ENCODE assay signal across 8 cellular contexts in genomic region chr22:35400335-35400680, GRCh38. TPM values are rescaled to one million over a fixed set of nuclear protein-coding genes. Genes with fewer than 3 reads are reported as not detected.
DNase-seq lines count a peak whose midpoint lies in the region; ATAC-seq, FAIRE-seq and TF ChIP-seq lines count a peak whose summit lies in the region.

No MANE protein-coding gene starts in this region.

- H3K4me1 Mint-ChIP-seq in activated T-cell treated with anti-CD3 and anti-CD28 coated beads, Interleukin-2, amount 50 U/mL, for 4 hours (ENCODE audit: low read depth), result peaks cover 23% of the 10 kb centered on the region

- no peak for FAIRE-seq in K562 (lab: Jason Lieb, UNC)

- H3K27me3 Mint-ChIP-seq in activated T-cell treated with anti-CD3 and anti-CD28 coated beads, Interleukin-2, amount 50 U/mL, for 4 hours (ENCODE audit: low read depth), result no peaks in the 10 kb centered on the region

- peak overlapping the region; percentile 74; the same call in 1 of the 2 replicates for H2AFZ ChIP-seq in Karpas-422 (ENCODE audit: low read length)
- H2AFZ ChIP-seq in K562 (ENCODE audit: low read depth, low read length), result peak overlapping the region; percentile 76

- TF ChIP-seq POLR2A in K562 (conservative IDR thresholded peaks at IDR 0.05), result no peak
- no peak for TF ChIP-seq POLR2A in right lobe of liver (IDR thresholded peaks at IDR 0.05)

- no peaks in the 10 kb centered on the region for H3K9me1 ChIP-seq in K562 (ENCODE audit: control insufficient read depth, insufficient read depth, low read length)

- 2% methylated on average over 27 of the region's 29 CpGs for WGBS in K562 (ENCODE audit: insufficient coverage, low coverage, missing lambda C conversion rate)
- 0% methylated on average over 4 of the region's 29 CpGs for WGBS in right lobe of liver (ENCODE audit: insufficient coverage, low coverage, low lambda C conversion rate, missing lambda C conversion rate)

- H3K4me3 ChIP-seq in Karpas-422 (ENCODE audit: low read length) (peak overlapping the region; percentile 96), K562 (peak overlapping the region; percentile 92), right lobe of liver (peak overlapping the region; percentile 47 to 74 (median 54))

- H4K20me1 ChIP-seq in Karpas-422 (ENCODE audit: insufficient read depth, low read depth, low read length), result no peaks in the 10 kb centered on the region
- no peaks in the 10 kb centered on the region for H4K20me1 ChIP-seq in K562 (replicated peaks; ENCODE audit: control insufficient read depth, insufficient read depth, low read length)

- POLR2A ChIA-PET in K562 (lab: Yijun Ruan, JAX), result interaction anchor here (3.1 kb wide), 1 partner anchor 18 kb away, joined by 11 read pairs; no protein-coding TSS in a partner anchor

- TF ChIP-seq RAD21 in K562 (CRISPR knock-in tag; conservative IDR thresholded peaks at IDR 0.05 in 1 of 2, IDR thresholded peaks at IDR 0.05 in 1 of 2), result no peak

- H3K9me3 ChIP-seq in Karpas-422 (ENCODE audit: low read length), result no peaks in the 10 kb centered on the region
- H3K9me3 ChIP-seq in K562 (replicated peaks; ENCODE audit: control insufficient read depth, insufficient read depth, low read depth, low read length), result no peaks in the 10 kb centered on the region
- no peaks in the 10 kb centered on the region for H3K9me3 ChIP-seq in right lobe of liver

- H3K4me1 ChIP-seq in Karpas-422 (ENCODE audit: low read length) (peaks cover 35% of the 10 kb centered on the region), K562 (replicated peaks in 1 of 2; ENCODE audit: control insufficient read depth in 2 of 2, insufficient read depth in 2 of 2, low read length in 2 of 2) (peaks cover 9 to 30% of the 10 kb centered on the region in 2 experiments; a peak in 4 of 5 replicates), right lobe of liver (peaks cover 0 to 27% (median 14%) of the 10 kb centered on the region in 4 donors)

- H3K27me3 ChIP-seq in Karpas-422 (ENCODE audit: low read length) (no peaks in the 10 kb centered on the region), K562 (ENCODE audit: control insufficient read depth in 2 of 2, insufficient read depth in 2 of 2, low read length in 2 of 2) (no peaks in the 10 kb centered on the region), right lobe of liver (no peaks in the 10 kb centered on the region)

- H3K4me2 ChIP-seq in Karpas-422 (ENCODE audit: low read depth, low read length, poor library complexity, severe bottlenecking) (peak overlapping the region; percentile 77), K562 (ENCODE audit: insufficient read depth, low read length) (peak overlapping the region; percentile 84)

- H3K36me3 ChIP-seq in Karpas-422 (ENCODE audit: insufficient read depth, low read length), result peaks cover 24% of the 10 kb centered on the region; the same call in 1 of the 2 replicates
- H3K36me3 ChIP-seq in K562 (ENCODE audit: control insufficient read depth, insufficient read depth, low read length), result peaks cover 42% of the 10 kb centered on the region
- H3K36me3 ChIP-seq in right lobe of liver, result no peaks in the 10 kb centered on the region

- CTCF ChIA-PET in K562 (lab: Yijun Ruan, JAX; ENCODE audit: low intra/inter-chr PET ratio), result no interaction called here

- H3K4me3 Mint-ChIP-seq in activated T-cell treated with anti-CD3 and anti-CD28 coated beads, Interleukin-2, amount 50 U/mL, for 4 hours, result peak overlapping the region; percentile 99

- H3K27ac ChIP-seq in Karpas-422 (ENCODE audit: low read length) (peak overlapping the region; percentile 73), K562 (ENCODE audit: extremely low read depth, low read depth, low read length) (peak overlapping the region; percentile 97), right lobe of liver (no peak overlapping the region), substantia nigra (ENCODE audit: low read depth, low read length, poor library complexity, severe bottlenecking) (peak overlapping the region; percentile 53)

- no peak for TF ChIP-seq EP300 in K562 (IDR thresholded peaks at IDR 0.05; ENCODE audit: low read length)

- H3K36me3 Mint-ChIP-seq in activated T-cell treated with anti-CD3 and anti-CD28 coated beads, Interleukin-2, amount 50 U/mL, for 4 hours (ENCODE audit: insufficient read depth), result peaks cover 29% of the 10 kb centered on the region

- BruUV-seq in K562 (replicated peaks; lab: Mats Ljungman, UMichigan), result no TSS peak

- in situ Hi-C loops in K562 (cut with MboI), result no loop called here

- H3K9me2 ChIP-seq in Karpas-422 (replicated peaks; ENCODE audit: insufficient read depth, low read length), result no peaks in the 10 kb centered on the region

- H3K79me2 ChIP-seq in Karpas-422 (ENCODE audit: low read length) (peaks cover 34% of the 10 kb centered on the region), K562 (ENCODE audit: control insufficient read depth, insufficient read depth, low read length) (peaks cover 38% of the 10 kb centered on the region)

- H3K9me3 Mint-ChIP-seq in activated T-cell treated with anti-CD3 and anti-CD28 coated beads, Interleukin-2, amount 50 U/mL, for 4 hours, result no peaks in the 10 kb centered on the region

- intact Hi-C loops in K562 (cut with micrococcal nuclease), result loop anchor here (10.0 kb wide), 1 partner anchor 46 kb away; no protein-coding TSS in a partner anchor
- intact Hi-C loops in right lobe of liver (cut with DNase I), result no loop called here

- DNase-seq in activated T-cell treated with anti-CD3 and anti-CD28 coated beads, Interleukin-2, amount 50 U/mL, for 4 hours, result no peak
- DNase-seq in activated T-cell treated with anti-CD3 and anti-CD28 coated beads for 4 hours (no peak), Karpas-422 (peak; percentile 68), K562 (ENCODE audit: extremely low read depth in 1 of 4, low spot score in 3 of 4) (peak in 3 of 4 experiments; percentile 12 to 26 (median 14)), right lobe of liver (no peak), substantia nigra (lab: John Stamatoyannopoulos, UW) (peak in 2 of 49 donors; percentile 41 to 50), NCI-H128 (lab: John Stamatoyannopoulos, UW; ENCODE audit: unreplicated experiment) (no peak), islet precursor cell (no peak)

- peak overlapping the region; percentile 92 for H3K9ac ChIP-seq in Karpas-422 (ENCODE audit: low read length)
- H3K9ac ChIP-seq in K562 (ENCODE audit: insufficient read depth in 1 of 2, low read depth in 2 of 2, low read length in 2 of 2), result peak overlapping the region; percentile 99

- TF ChIP-seq CTCF in K562 (IDR thresholded peaks at IDR 0.05 in 2 of 3, conservative IDR thresholded peaks at IDR 0.05 in 1 of 3; ENCODE audit: insufficient read depth in 2 of 3, low read depth in 1 of 3, low read length in 3 of 3), result no peak
- TF ChIP-seq CTCF in right lobe of liver (IDR thresholded peaks at IDR 0.05), result no peak

- ATAC-seq in activated T-cell treated with anti-CD3 and anti-CD28 coated beads, Interleukin-2, amount 50 U/mL, for 4 hours, result peak; percentile 35
- ATAC-seq in K562 (peak; percentile 23), right lobe of liver (no peak)

TF ChIP-seq in K562, 482 proteins besides CTCF, POLR2A, EP300 and RAD21 (continues in another document):
- TF ChIP-seq KAT7 (CRISPR knock-in tag; IDR thresholded peaks at IDR 0.05; ENCODE audit: borderline replicate concordance), result 0 out of 2 replicates have a peak, but pooled peaks have one; percentile 73

RNA-seq across cellular contexts. Expression of gene MCM5, which starts 0.4 kb away (rescaled TPM):
- total RNA-seq in activated T-cell treated with anti-CD3 and anti-CD28 coated beads, Interleukin-2, amount 50 U/mL, for 4 hours, result 100 to 1,000 TPM; 342 to 399 (median 361) TPM
- 83.7 and 97.4 TPM in 2 replicates for total RNA-seq in Karpas-422 (2014; rRNA removed; shearing (Covaris generic); ENCODE audit: low replicate concordance)
- 102 and 198 TPM in 2 replicates for total RNA-seq in K562 (2011; cell fraction: chromatin; rRNA removed; ENCODE audit: low replicate concordance)
- 132 and 145 TPM in 2 replicates for total RNA-seq in K562 (2011; cell fraction: nucleolus; rRNA removed)
- total RNA-seq in K562 (2011; cell fraction: nucleoplasm; rRNA removed), result 131 and 138 TPM in 2 replicates
- total RNA-seq in K562 (2014; rRNA removed), result 102 and 119 TPM in 2 replicates
- 35.3 and 53.6 TPM in 2 replicates for total RNA-seq in K562 (2014; rRNA removed; fragmentation: Illumina TruSeq; extraction: Trizol)
- 64.2 and 66.9 TPM in 2 replicates for total RNA-seq in K562 (2015; rRNA removed; fragmentation: Illumina TruSeq; extraction: Trizol)
- 173 and 180 TPM in 2 replicates for total RNA-seq in K562 (2021)
- 66.1 and 116 TPM in 2 replicates for polyA plus RNA-seq in K562 (2011; rRNA removed)
- polyA plus RNA-seq in K562 (2011; cell fraction: cytosol; rRNA removed), result 55.6 and 87.5 TPM in 2 replicates
- polyA plus RNA-seq in K562 (2011; cell fraction: nucleus; rRNA removed), result 193 and 217 TPM in 2 replicates
- polyA plus RNA-seq in K562 (2012), result 118 and 169 TPM in 2 replicates
- polyA plus RNA-seq in K562 (2014; fragmentation: Illumina TruSeq; extraction: Trizol), result 65.1 and 91.4 TPM in 2 replicates
- polyA plus RNA-seq in K562 (2014; fragmentation: Nextera tagmentation; extraction: Ambion mirVana), result 10 to 100 TPM in 1 of 2 experiments, 1 to 10 TPM in 1; 5.6 to 11.8 TPM
- polyA plus RNA-seq in K562 (2014; rRNA removed), result 72.4 and 73.5 TPM in 2 replicates
- 76.7 and 97.6 TPM in 2 replicates for polyA minus RNA-seq in K562 (2011; rRNA and poly(A)+ RNA removed)
- polyA minus RNA-seq in K562 (2011; cell fraction: cytosol; rRNA and poly(A)+ RNA removed), result 111 and 112 TPM in 2 replicates
- 71.9 and 112 TPM in 2 replicates for polyA minus RNA-seq in K562 (2011; cell fraction: nucleus; rRNA and poly(A)+ RNA removed)
- total RNA-seq in right lobe of liver, result 10 to 100 TPM in 4 of 6 experiments, 1 to 10 TPM in 2; 6.7 to 35.9 (median 13.4) TPM

RNA-seq across cellular contexts. Expression of gene HMOX1, which starts 19.4 kb away (rescaled TPM):
- total RNA-seq in activated T-cell treated with anti-CD3 and anti-CD28 coated beads, Interleukin-2, amount 50 U/mL, for 4 hours, result 1 to 10 TPM; 1.2 to 3.0 (median 1.4) TPM
- 1.3 and 1.8 TPM in 2 replicates for total RNA-seq in Karpas-422 (2014; rRNA removed; shearing (Covaris generic); ENCODE audit: low replicate concordance)
- not detected in 2 replicates for total RNA-seq in K562 (2011; cell fraction: chromatin; rRNA removed; ENCODE audit: low replicate concordance)
- total RNA-seq in K562 (2011; cell fraction: nucleolus; rRNA removed), result not detected in 2 replicates
- total RNA-seq in K562 (2011; cell fraction: nucleoplasm; rRNA removed), result not detected in 2 replicates
- not detected in 2 replicates for total RNA-seq in K562 (2014; rRNA removed)
- not detected in 2 replicates for total RNA-seq in K562 (2014; rRNA removed; fragmentation: Illumina TruSeq; extraction: Trizol)
- total RNA-seq in K562 (2015; rRNA removed; fragmentation: Illumina TruSeq; extraction: Trizol), result not detected in 2 replicates
- total RNA-seq in K562 (2021), result 0.20 TPM in 1 of 2 replicates, not detected in the other
- 0.05 TPM in 1 of 2 replicates, not detected in the other for polyA plus RNA-seq in K562 (2011; rRNA removed)
- 0.04 and 0.21 TPM in 2 replicates for polyA plus RNA-seq in K562 (2011; cell fraction: cytosol; rRNA removed)
- not detected in 2 replicates for polyA plus RNA-seq in K562 (2011; cell fraction: nucleus; rRNA removed)
- not detected in 2 replicates for polyA plus RNA-seq in K562 (2012)
- polyA plus RNA-seq in K562 (2014; fragmentation: Illumina TruSeq; extraction: Trizol), result not detected in 2 replicates
- polyA plus RNA-seq in K562 (2014; fragmentation: Nextera tagmentation; extraction: Ambion mirVana), result not detected
- polyA plus RNA-seq in K562 (2014; rRNA removed), result not detected in 2 replicates
- polyA minus RNA-seq in K562 (2011; rRNA and poly(A)+ RNA removed), result not detected in 2 replicates
- polyA minus RNA-seq in K562 (2011; cell fraction: cytosol; rRNA and poly(A)+ RNA removed), result not detected in 2 replicates
- polyA minus RNA-seq in K562 (2011; cell fraction: nucleus; rRNA and poly(A)+ RNA removed), result not detected in 2 replicates
- total RNA-seq in right lobe of liver, result 100 to 1,000 TPM in 1 of 6 experiments, 10 to 100 TPM in 5; 15.7 to 255 (median 47.2) TPM

Comparison
In these comparisons a context has a peak if more than half of its experiments do, and no peak if none do; other contexts are left out.
1. ATAC-seq: peak in activated T-cell treated with anti-CD3 and anti-CD28 coated beads, Interleukin-2, amount 50 U/mL, for 4 hours (2 of 2) and K562 (single experiment); none in right lobe of liver (0 of 4).
2. DNase-seq: peak in Karpas-422 (single experiment) and K562 (3 of 4); none in activated T-cell treated with anti-CD3 and anti-CD28 coated beads, Interleukin-2, amount 50 U/mL, for 4 hours (single experiment), activated T-cell treated with anti-CD3 and anti-CD28 coated beads for 4 hours (single experiment), right lobe of liver (0 of 3), NCI-H128 (single experiment) and islet precursor cell (single experiment).
3. H3K27ac ChIP-seq: peak in Karpas-422 (single experiment), K562 (single experiment) and substantia nigra (single experiment); none in right lobe of liver (0 of 3).
4. Peak in every context shown above with its lines, with median percentiles within 50 percentile points of each other: H3K4me3 ChIP-seq.